30 cellular contexts compared by ENCODE assay signal in genomic region chr11:88106685-88107084, GRCh38.
"Had no signal": no experiment of that assay in that cellular context is flagged by ENCODE, and none has a peak within 500 bp of the region (broad histone marks: within the 10 kb centered on the region; RNA-seq: fewer than 3 reads in every experiment).

No MANE protein-coding gene starts in this region.

- H3K9me3 Mint-ChIP-seq: activated CD4-positive, alpha-beta memory T cell treated with anti-CD3 and anti-CD28 coated beads, Interleukin-2, amount 10 ng/mL, durations not matched to agents 7 days and 5 days; activated CD4-positive, alpha-beta T cell treated with anti-CD3 and anti-CD28 coated beads, Interleukin-2, amount 10 ng/mL, durations not matched to agents 24 days and 14 days; activated naive CD4-positive, alpha-beta T cell treated with anti-CD3 and anti-CD28 coated beads, Interleukin-2, amount 50 U/mL, for 72 hours; activated T-cell treated with anti-CD3 and anti-CD28 coated beads, Interleukin-2, amount 50 U/mL, for 24 hours; effector memory CD8-positive, alpha-beta T cell had no signal

- H3K27me3 ChIP-seq: ascending aorta, breast epithelium, cardiac muscle cell, esophagus squamous epithelium, foreskin keratinocyte, gastrocnemius medialis, heart left ventricle had no signal

- H3K4me3 Mint-ChIP-seq: activated CD4-positive, alpha-beta memory T cell treated with anti-CD3 and anti-CD28 coated beads, Interleukin-2, amount 10 ng/mL, durations not matched to agents 7 days and 5 days; activated CD4-positive, alpha-beta T cell treated with anti-CD3 and anti-CD28 coated beads for 36 hours; activated CD4-positive, alpha-beta T cell treated with anti-CD3 and anti-CD28 coated beads, Interleukin-2, amount 10 ng/mL, durations not matched to agents 24 days and 14 days; activated naive CD4-positive, alpha-beta T cell treated with anti-CD3 and anti-CD28 coated beads, Interleukin-2, amount 10 ng/mL, durations not matched to agents 7 days and 5 days; activated naive CD8-positive, alpha-beta T cell treated with anti-CD3 and anti-CD28 coated beads, Interleukin-2, amount 10 ng/mL, durations not matched to agents 7 days and 5 days; activated T-cell treated with anti-CD3 and anti-CD28 coated beads, Interleukin-2, amount 50 U/mL, for 24 hours; activated T-cell treated with anti-CD3 and anti-CD28 coated beads, Interleukin-2, amount 50 U/mL, for 72 hours; dendritic cell treated with granulocyte-macrophage colony-stimulating factor and Interleukin-4, amounts not matched to agents 40 ng/mL and 50 ng/mL, for 4 days; effector memory CD8-positive, alpha-beta T cell; T-helper 17 cell had no signal

- H3K4me1 Mint-ChIP-seq: activated CD4-positive, alpha-beta memory T cell treated with anti-CD3 and anti-CD28 coated beads, Interleukin-2, amount 10 ng/mL, durations not matched to agents 7 days and 5 days; activated CD4-positive, alpha-beta T cell treated with anti-CD3 and anti-CD28 coated beads for 36 hours; activated CD4-positive, alpha-beta T cell treated with anti-CD3 and anti-CD28 coated beads, Interleukin-2, amount 10 ng/mL, durations not matched to agents 24 days and 14 days; activated naive CD4-positive, alpha-beta T cell treated with anti-CD3 and anti-CD28 coated beads, Interleukin-2, amount 10 ng/mL, durations not matched to agents 7 days and 5 days; activated naive CD8-positive, alpha-beta T cell treated with anti-CD3 and anti-CD28 coated beads, Interleukin-2, amount 10 ng/mL, durations not matched to agents 7 days and 5 days; T-helper 17 cell had no signal

- DNase-seq: activated CD4-positive, alpha-beta memory T cell treated with anti-CD3 and anti-CD28 coated beads, Interleukin-2, amount 10 ng/mL, durations not matched to agents 7 days and 5 days; activated CD4-positive, alpha-beta T cell treated with anti-CD3 and anti-CD28 coated beads for 36 hours; activated CD4-positive, alpha-beta T cell treated with anti-CD3 and anti-CD28 coated beads, Interleukin-2, amount 10 ng/mL, durations not matched to agents 24 days and 14 days; activated CD4-positive, CD25-positive, alpha-beta regulatory T cell; activated CD4-positive, CD25-positive, alpha-beta regulatory T cell treated with anti-CD3 and anti-CD28 coated beads, Interleukin-2, amount 50 U/mL, for 72 hours; activated CD8-positive, alpha-beta memory T cell treated with anti-CD3 and anti-CD28 coated beads, Interleukin-2, amount 50 U/mL, for 48 hours; activated gamma-delta T cell; activated naive CD4-positive, alpha-beta T cell; activated naive CD4-positive, alpha-beta T cell treated with anti-CD3 and anti-CD28 coated beads, Interleukin-2, amount 10 ng/mL, durations not matched to agents 7 days and 5 days; activated naive CD8-positive, alpha-beta T cell treated with anti-CD3 and anti-CD28 coated beads, Interleukin-2, amount 10 ng/mL, durations not matched to agents 7 days and 5 days; activated T-cell treated with anti-CD3 and anti-CD28 coated beads for 4 hours; activated T-cell treated with anti-CD3 and anti-CD28 coated beads, Interleukin-2, amount 50 U/mL, for 24 hours; activated T-cell treated with anti-CD3 and anti-CD28 coated beads, Interleukin-2, amount 50 U/mL, for 72 hours; central memory CD4-positive, alpha-beta T cell; effector CD4-positive, alpha-beta T cell; effector memory CD8-positive, alpha-beta T cell; esophagus squamous epithelium; foreskin keratinocyte; gastrocnemius medialis; glutamatergic neuron; heart left ventricle; T-helper 1 cell; T-helper 17 cell had no signal

- H3K36me3 Mint-ChIP-seq: activated naive CD4-positive, alpha-beta T cell treated with anti-CD3 and anti-CD28 coated beads, Interleukin-2, amount 10 ng/mL, durations not matched to agents 7 days and 5 days; activated naive CD4-positive, alpha-beta T cell treated with anti-CD3 and anti-CD28 coated beads, Interleukin-2, amount 50 U/mL, for 72 hours; activated naive CD8-positive, alpha-beta T cell treated with anti-CD3 and anti-CD28 coated beads, Interleukin-2, amount 10 ng/mL, durations not matched to agents 7 days and 5 days had no signal

- H3K27ac Mint-ChIP-seq: activated CD4-positive, alpha-beta memory T cell treated with anti-CD3 and anti-CD28 coated beads, Interleukin-2, amount 10 ng/mL, durations not matched to agents 7 days and 5 days; activated CD4-positive, alpha-beta T cell treated with anti-CD3 and anti-CD28 coated beads for 36 hours; activated CD4-positive, alpha-beta T cell treated with anti-CD3 and anti-CD28 coated beads, Interleukin-2, amount 10 ng/mL, durations not matched to agents 24 days and 14 days; activated naive CD4-positive, alpha-beta T cell treated with anti-CD3 and anti-CD28 coated beads, Interleukin-2, amount 10 ng/mL, durations not matched to agents 7 days and 5 days; activated naive CD4-positive, alpha-beta T cell treated with anti-CD3 and anti-CD28 coated beads, Interleukin-2, amount 50 U/mL, for 72 hours; activated naive CD8-positive, alpha-beta T cell treated with anti-CD3 and anti-CD28 coated beads, Interleukin-2, amount 10 ng/mL, durations not matched to agents 7 days and 5 days; activated T-cell treated with anti-CD3 and anti-CD28 coated beads, Interleukin-2, amount 50 U/mL, for 24 hours; dendritic cell treated with granulocyte-macrophage colony-stimulating factor and Interleukin-4, amounts not matched to agents 40 ng/mL and 50 ng/mL, for 4 days; effector memory CD8-positive, alpha-beta T cell; T-helper 17 cell had no signal

- H3K4me3 ChIP-seq: ascending aorta, breast epithelium, cardiac muscle cell, coronary artery, esophagus squamous epithelium, gastrocnemius medialis, heart left ventricle had no signal

- H3K4me1 ChIP-seq: ascending aorta, breast epithelium, gastrocnemius medialis, heart left ventricle had no signal

- H3K27ac ChIP-seq: ascending aorta, breast epithelium, cardiac muscle cell, coronary artery, esophagus squamous epithelium, foreskin keratinocyte, gastrocnemius medialis, heart left ventricle had no signal

- H3K36me3 ChIP-seq: ascending aorta, breast epithelium, cardiac muscle cell, gastrocnemius medialis, heart left ventricle had no signal

- H3K9me3 ChIP-seq: esophagus squamous epithelium, gastrocnemius medialis had no signal

- H3K27me3 Mint-ChIP-seq: activated CD4-positive, alpha-beta T cell treated with anti-CD3 and anti-CD28 coated beads for 36 hours; activated naive CD4-positive, alpha-beta T cell treated with anti-CD3 and anti-CD28 coated beads, Interleukin-2, amount 10 ng/mL, durations not matched to agents 7 days and 5 days; brain; dendritic cell treated with granulocyte-macrophage colony-stimulating factor and Interleukin-4, amounts not matched to agents 40 ng/mL and 50 ng/mL, for 4 days; T-helper 17 cell had no signal
